In genomic region chr5:139646912-139647391, GRCh38 we compare ENCODE assay signal across 8 cellular contexts. TPM values are rescaled to one million over a fixed set of nuclear protein-coding genes. Genes with fewer than 3 reads are reported as not detected.
DNase-seq lines count a peak whose midpoint lies in the region; ATAC-seq and TF ChIP-seq lines count a peak whose summit lies in the region.

No MANE protein-coding gene starts in this region.

- DNase-seq in SKM-1 treated with dmso at 0.1 percent for 144 hours (lab: John Stamatoyannopoulos, UW; ENCODE audit: unreplicated experiment): peak; percentile 56
- no peak for DNase-seq in gastrocnemius medialis
- no peak for DNase-seq in stimulated activated CD4-positive, alpha-beta T cell treated with anti-CD3 and anti-CD28 coated beads, Interleukin-12 subunit alpha, Interleukin-12 subunit beta, amount 100 ng/mL, for 4 hours
- no peak for DNase-seq in SW 1271 (lab: John Stamatoyannopoulos, UW)
- no peak for DNase-seq in HuH-7 (ENCODE audit: low spot score)

- no peak overlapping the region for H3K27ac ChIP-seq in HUES48 (ENCODE audit: low read depth, low read length)
- no peak overlapping the region for H3K27ac ChIP-seq in iPS-18a (ENCODE audit: low read length)
- peak overlapping the region; percentile 97 to 99 (median 98) for H3K27ac ChIP-seq in gastrocnemius medialis

- peak overlapping the region; percentile 76 for H3K4me3 ChIP-seq in HUES48 (ENCODE audit: low read depth, low read length)
- H3K4me3 ChIP-seq in iPS-18a (ENCODE audit: low read length): peak overlapping the region; percentile 60
- peak overlapping the region in 3 of 4 donors; percentile 77 to 91 (median 90) for H3K4me3 ChIP-seq in gastrocnemius medialis

- in situ Hi-C loops in gastrocnemius medialis (cut with MboI; ENCODE audit: low sequenced_read_pairs in 4 of 4): no loop called here

- no peaks in the 10 kb centered on the region for H3K9me3 ChIP-seq in HUES48 (ENCODE audit: control insufficient read depth, insufficient read depth, low read length)
- no peaks in the 10 kb centered on the region for H3K9me3 ChIP-seq in iPS-18a (ENCODE audit: control insufficient read depth, low read depth, low read length)
- no peaks in the 10 kb centered on the region for H3K9me3 ChIP-seq in gastrocnemius medialis

- no peak for TF ChIP-seq CTCF in gastrocnemius medialis (IDR thresholded peaks at IDR 0.05 in 4 of 5, conservative IDR thresholded peaks at IDR 0.05 in 1 of 5)

- H3K4me1 ChIP-seq in HUES48 (ENCODE audit: control insufficient read depth, insufficient read depth, low read length) (peaks cover 41% of the 10 kb centered on the region), iPS-18a (ENCODE audit: control insufficient read depth, low read depth, low read length) (peaks cover 32% of the 10 kb centered on the region), gastrocnemius medialis (peaks cover 41 to 46% of the 10 kb centered on the region in 2 donors)

- ATAC-seq in gastrocnemius medialis (no peak), GM19463 (IDR thresholded peaks at IDR 0.05; ENCODE audit: unreplicated experiment) (no peak)

- TF ChIP-seq POLR2A in gastrocnemius medialis (IDR thresholded peaks at IDR 0.05): no peak

- H3K9ac ChIP-seq in HUES48 (ENCODE audit: low read depth, low read length) (no peak overlapping the region), iPS-18a (ENCODE audit: low read length) (no peak overlapping the region)

- H3K36me3 ChIP-seq in HUES48 (ENCODE audit: control insufficient read depth, insufficient read depth, low read length) (no peaks in the 10 kb centered on the region), iPS-18a (ENCODE audit: control insufficient read depth, low read depth, low read length) (no peaks in the 10 kb centered on the region), gastrocnemius medialis (no peaks in the 10 kb centered on the region)

- intact Hi-C loops in gastrocnemius medialis (cut with DNase I; ENCODE audit: low total_unique reads): no loop called here

- H3K27me3 ChIP-seq in HUES48 (ENCODE audit: control insufficient read depth, insufficient read depth, low read length) (peaks cover 47% of the 10 kb centered on the region), iPS-18a (ENCODE audit: control insufficient read depth, insufficient read depth, low read length) (peaks cover 44% of the 10 kb centered on the region), gastrocnemius medialis (no peaks in the 10 kb centered on the region)

RNA-seq across cellular contexts. Expression of gene CXXC5, which starts 1.2 kb away (rescaled TPM):
- total RNA-seq in gastrocnemius medialis: 10 to 100 TPM; 38.5 to 83.8 (median 60.9) TPM

Comparison
In these comparisons a context has a peak if more than half of its experiments do, and no peak if none do; other contexts are left out.
1. H3K27ac ChIP-seq: peak in gastrocnemius medialis (4 of 4); none in HUES48 (single experiment) and iPS-18a (single experiment).
2. Peak in every context shown above with its lines, with median percentiles within 50 percentile points of each other: H3K4me3 ChIP-seq.